In the genomic region with DNA sequence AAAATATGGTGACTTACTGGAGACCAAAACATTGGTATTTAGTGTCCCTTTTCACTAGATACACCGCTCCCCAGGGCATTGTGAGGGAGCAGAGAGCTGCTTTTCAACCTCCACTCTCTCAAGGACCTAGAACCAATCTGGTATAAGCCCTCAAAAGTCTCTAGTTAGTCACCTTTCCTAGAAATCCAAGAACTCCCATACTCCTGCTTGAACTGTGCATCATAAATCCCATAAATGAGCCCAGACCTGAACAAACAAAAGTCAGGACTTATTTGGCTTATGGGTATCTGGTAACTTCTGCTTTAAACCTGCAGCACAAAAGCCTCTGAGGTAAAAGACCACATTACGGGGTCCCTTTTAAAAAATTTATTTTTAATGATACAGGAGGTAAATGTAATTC, we compare ENCODE assay signal across 24 cellular contexts.
"Had no signal": no experiment of that assay in that cellular context is flagged by ENCODE, and none has a peak within 500 bp of the region (broad histone marks: within the 10 kb centered on the region; RNA-seq: fewer than 3 reads in every experiment).

No MANE protein-coding gene starts in this region.

- H3K4me3 ChIP-seq: gastrocnemius medialis, lung, prostate gland, smooth muscle cell, stomach, testis, upper lobe of left lung had no signal

- DNase-seq: activated CD4-positive, alpha-beta T cell treated with anti-CD3 and anti-CD28 coated beads, Interleukin-2, amount 10 ng/mL, durations not matched to agents 7 days and 5 days; activated CD8-positive, alpha-beta T cell treated with anti-CD3 and anti-CD28 coated beads, Interleukin-2, amount 10 ng/mL, durations not matched to agents 7 days and 5 days; activated effector memory CD4-positive, alpha-beta T cell treated with Interleukin-2 at 50 U/mL for 16 hours; activated naive CD4-positive, alpha-beta T cell treated with anti-CD3 and anti-CD28 coated beads, Interleukin-2, amount 50 U/mL, for 16 hours; activated T-cell treated with anti-CD3 and anti-CD28 coated beads, Interleukin-2, amount 50 U/mL, for 4 hours; aorta; effector CD8-positive, alpha-beta T cell; gastrocnemius medialis; head of caudate nucleus; nephron progenitor cell; stimulated activated CD4-positive, alpha-beta T cell treated with anti-CD3 and anti-CD28 coated beads, Interleukin-4, amount 100 ng/mL, for 24 hours; stomach; T-helper 1 cell; T-helper 9 cell; testis; upper lobe of left lung had no signal

- ATAC-seq: activated CD4-positive, CD25-positive, alpha-beta regulatory T cell treated with anti-CD3 and anti-CD28 coated beads, Interleukin-2, amount 50 U/mL, for 24 hours; activated CD8-positive, alpha-beta T cell treated with anti-CD3 and anti-CD28 coated beads, Interleukin-2, amount 10 ng/mL, durations not matched to agents 7 days and 5 days; activated T-cell treated with anti-CD3 and anti-CD28 coated beads, Interleukin-2, amount 50 U/mL, for 4 hours; esophagus mucosa; sciatic nerve; stimulated activated effector memory CD8-positive, alpha-beta T cell treated with anti-CD3 and anti-CD28 coated beads, Interleukin-12 subunit alpha, Interleukin-12 subunit beta, amount 100 ng/mL, for 72 hours had no signal

- H3K27ac ChIP-seq: gastrocnemius medialis, prostate gland, stomach, testis, upper lobe of left lung had no signal

- H3K9me3 Mint-ChIP-seq: activated CD4-positive, alpha-beta T cell treated with anti-CD3 and anti-CD28 coated beads, Interleukin-2, amount 10 ng/mL, durations not matched to agents 7 days and 5 days; activated T-cell treated with anti-CD3 and anti-CD28 coated beads, Interleukin-2, amount 50 U/mL, for 4 hours; nephron progenitor cell had no signal

- H3K9me3 ChIP-seq: gastrocnemius medialis, prostate gland, stomach, testis, upper lobe of left lung had no signal

- H3K4me1 ChIP-seq: prostate gland, testis, upper lobe of left lung had no signal

- H3K27ac Mint-ChIP-seq: activated CD4-positive, alpha-beta T cell treated with anti-CD3 and anti-CD28 coated beads, Interleukin-2, amount 10 ng/mL, durations not matched to agents 7 days and 5 days; activated CD8-positive, alpha-beta T cell treated with anti-CD3 and anti-CD28 coated beads, Interleukin-2, amount 10 ng/mL, durations not matched to agents 7 days and 5 days; dendritic cell treated with granulocyte-macrophage colony-stimulating factor and Interleukin-4, amounts not matched to agents 40 ng/mL and 50 ng/mL, for 4 days; stimulated activated effector memory CD8-positive, alpha-beta T cell treated with anti-CD3 and anti-CD28 coated beads, Interleukin-12 subunit alpha, Interleukin-12 subunit beta, amount 100 ng/mL, for 72 hours had no signal

- H3K27me3 Mint-ChIP-seq: activated CD4-positive, alpha-beta T cell treated with anti-CD3 and anti-CD28 coated beads, Interleukin-2, amount 10 ng/mL, durations not matched to agents 7 days and 5 days; dendritic cell treated with granulocyte-macrophage colony-stimulating factor and Interleukin-4, amounts not matched to agents 40 ng/mL and 50 ng/mL, for 4 days had no signal

- H3K36me3 ChIP-seq: gastrocnemius medialis, prostate gland, stomach, upper lobe of left lung had no signal

- H3K4me3 Mint-ChIP-seq: activated CD4-positive, alpha-beta T cell treated with anti-CD3 and anti-CD28 coated beads, Interleukin-2, amount 10 ng/mL, durations not matched to agents 7 days and 5 days; activated CD8-positive, alpha-beta T cell treated with anti-CD3 and anti-CD28 coated beads, Interleukin-2, amount 10 ng/mL, durations not matched to agents 7 days and 5 days; activated T-cell treated with anti-CD3 and anti-CD28 coated beads, Interleukin-2, amount 50 U/mL, for 4 hours; dendritic cell treated with granulocyte-macrophage colony-stimulating factor and Interleukin-4, amounts not matched to agents 40 ng/mL and 50 ng/mL, for 4 days; nephron progenitor cell; stimulated activated effector memory CD8-positive, alpha-beta T cell treated with anti-CD3 and anti-CD28 coated beads, Interleukin-12 subunit alpha, Interleukin-12 subunit beta, amount 100 ng/mL, for 72 hours had no signal

- H3K27me3 ChIP-seq: gastrocnemius medialis, stomach, testis, upper lobe of left lung had no signal

- H3K36me3 Mint-ChIP-seq: stimulated activated effector memory CD8-positive, alpha-beta T cell treated with anti-CD3 and anti-CD28 coated beads, Interleukin-12 subunit alpha, Interleukin-12 subunit beta, amount 100 ng/mL, for 72 hours had no signal

- H3K4me1 Mint-ChIP-seq: activated CD4-positive, alpha-beta T cell treated with anti-CD3 and anti-CD28 coated beads, Interleukin-2, amount 10 ng/mL, durations not matched to agents 7 days and 5 days; stimulated activated effector memory CD8-positive, alpha-beta T cell treated with anti-CD3 and anti-CD28 coated beads, Interleukin-12 subunit alpha, Interleukin-12 subunit beta, amount 100 ng/mL, for 72 hours had no signal
